ENCODE assay signal across 14 cellular contexts in genomic region chr5:78690593-78690972, GRCh38. TPM values are rescaled to one million over a fixed set of nuclear protein-coding genes. Genes with fewer than 3 reads are reported as not detected.
A peak's percentile ranks its signal among the peaks of the same experiment; 100 is the strongest.
DNase-seq lines count a peak whose midpoint lies in the region; ATAC-seq and TF ChIP-seq lines count a peak whose summit lies in the region.
"Had no signal": no experiment of that assay in that cellular context is flagged by ENCODE, and none has a peak within 500 bp of the region (broad histone marks: within the 10 kb centered on the region; RNA-seq: fewer than 3 reads in every experiment).

No MANE protein-coding gene starts in this region.

- POLR2A ChIA-PET in OCI-LY7 (lab: Charles Lee): interaction anchor here (0.7 to 1.3 kb wide), 6 partner anchors 9 to 1381 kb away, joined by 3 read pairs; no protein-coding TSS in a partner anchor

- H3K27ac ChIP-seq in GM23338 (ENCODE audit: low read depth): peak overlapping the region; percentile 79
- peak overlapping the region; percentile 21 for H3K27ac ChIP-seq in OCI-LY7 (ENCODE audit: low read depth, low read length, poor library complexity, severe bottlenecking)
- peak overlapping the region; percentile 15 for H3K27ac ChIP-seq in iPS-18a (ENCODE audit: low read length)
- no peak overlapping the region for H3K27ac ChIP-seq in parathyroid adenoma
- H3K27ac ChIP-seq: PC-9 had no signal

- no peak for DNase-seq in GM23338 (ENCODE audit: low spot score)
- no peak for DNase-seq in OCI-LY7 (ENCODE audit: low spot score)
- no peak for DNase-seq in activated T-helper 1 cell treated with anti-CD3 and anti-CD28 coated beads, Interleukin-12 subunit alpha, Interleukin-12 subunit beta, Interleukin-2, Interleukin-4 antibody, amounts not matched to agents 30 ng/mL and 10 ng/mL and 1 ng/mL, durations not matched to agents 14 hours and 24 hours and 36 hours (ENCODE audit: low spot score)
- DNase-seq in DMS 273 (lab: John Stamatoyannopoulos, UW; ENCODE audit: unreplicated experiment): no peak
- DNase-seq: DMS79, MM.1S, NCI-H187 treated with DMSO at 0.1 percent for 48 hours, PC-9 had no signal

- no peaks in the 10 kb centered on the region for H3F3A ChIP-seq in GM23338 (replicated peaks; ENCODE audit: low read depth)

- 0 out of 2 replicates have a peak, but pooled peaks cover 3% of the 10 kb centered on the region for H3K9me2 ChIP-seq in GM23338 (ENCODE audit: insufficient read depth)
- no peaks in the 10 kb centered on the region for H3K9me2 ChIP-seq in OCI-LY7 (ENCODE audit: insufficient read depth, low read length)

- H3K79me2 ChIP-seq in GM23338 (replicated peaks; ENCODE audit: insufficient read depth): no peaks in the 10 kb centered on the region
- H3K79me2 ChIP-seq in OCI-LY7 (ENCODE audit: insufficient read depth, low read depth, low read length): peaks cover 6% of the 10 kb centered on the region; the same call in 1 of the 2 replicates
- no peaks in the 10 kb centered on the region for H3K79me2 ChIP-seq in parathyroid adenoma

- peaks cover 4% of the 10 kb centered on the region for H3K27me3 Mint-ChIP-seq in GM23338 (ENCODE audit: insufficient read depth, low read depth, poor library complexity)
- H3K27me3 Mint-ChIP-seq in activated T-helper 1 cell treated with anti-CD3 and anti-CD28 coated beads, Interleukin-12 subunit alpha, Interleukin-12 subunit beta, Interleukin-2, Interleukin-4 antibody, amounts not matched to agents 30 ng/mL and 10 ng/mL and 1 ng/mL, durations not matched to agents 14 hours and 24 hours and 36 hours (ENCODE audit: insufficient read depth): peaks cover 8% of the 10 kb centered on the region

- no peak overlapping the region; the same call in 2 of the 3 replicates for H3K4me3 Mint-ChIP-seq in GM23338
- H3K4me3 Mint-ChIP-seq in activated T-helper 1 cell treated with anti-CD3 and anti-CD28 coated beads, Interleukin-12 subunit alpha, Interleukin-12 subunit beta, Interleukin-2, Interleukin-4 antibody, amounts not matched to agents 30 ng/mL and 10 ng/mL and 1 ng/mL, durations not matched to agents 14 hours and 24 hours and 36 hours: no peak overlapping the region

- H3K36me3 Mint-ChIP-seq in GM23338 (ENCODE audit: low read depth): peaks cover 11% of the 10 kb centered on the region
- H3K36me3 Mint-ChIP-seq in activated T-helper 1 cell treated with anti-CD3 and anti-CD28 coated beads, Interleukin-12 subunit alpha, Interleukin-12 subunit beta, Interleukin-2, Interleukin-4 antibody, amounts not matched to agents 30 ng/mL and 10 ng/mL and 1 ng/mL, durations not matched to agents 14 hours and 24 hours and 36 hours (ENCODE audit: low read depth): no peaks in the 10 kb centered on the region

- H3K4me1 ChIP-seq in GM23338 (ENCODE audit: insufficient read depth): peaks cover 17% of the 10 kb centered on the region
- peaks cover 32% of the 10 kb centered on the region for H3K4me1 ChIP-seq in OCI-LY7 (ENCODE audit: insufficient read depth, low read length, poor library complexity, severe bottlenecking)
- peaks cover 22% of the 10 kb centered on the region for H3K4me1 ChIP-seq in iPS-18a (ENCODE audit: control insufficient read depth, low read depth, low read length)
- H3K4me1 ChIP-seq in parathyroid adenoma: no peaks in the 10 kb centered on the region

- no peak overlapping the region for H3K9ac ChIP-seq in iPS-18a (ENCODE audit: low read length)
- no peak overlapping the region for H3K9ac ChIP-seq in parathyroid adenoma

- no TSS peak for BruUV-seq in OCI-LY7 (replicated peaks; lab: Mats Ljungman, UMichigan)

- TF ChIP-seq CTCF in GM23338 (conservative IDR thresholded peaks at IDR 0.05; ENCODE audit: low read depth in 2 of 2) (no peak), OCI-LY7 (conservative IDR thresholded peaks at IDR 0.05; ENCODE audit: low read length) (no peak), parathyroid adenoma (IDR thresholded peaks at IDR 0.05) (no peak)

- H4K20me1 ChIP-seq in GM23338 (replicated peaks; ENCODE audit: insufficient read depth) (no peaks in the 10 kb centered on the region), OCI-LY7 (ENCODE audit: insufficient read depth, low read length) (no peaks in the 10 kb centered on the region)

- H3K4me2 ChIP-seq in GM23338 (peak overlapping the region; percentile 28), OCI-LY7 (ENCODE audit: low read length) (peak overlapping the region; percentile 2; the same call in 1 of the 2 replicates), parathyroid adenoma (ENCODE audit: low read length) (no peak overlapping the region)
- H3K4me2 ChIP-seq: PC-9 had no signal

- H3K27ac Mint-ChIP-seq in GM23338: peak overlapping the region; percentile 78
- no peak overlapping the region for H3K27ac Mint-ChIP-seq in activated T-helper 1 cell treated with anti-CD3 and anti-CD28 coated beads, Interleukin-12 subunit alpha, Interleukin-12 subunit beta, Interleukin-2, Interleukin-4 antibody, amounts not matched to agents 30 ng/mL and 10 ng/mL and 1 ng/mL, durations not matched to agents 14 hours and 24 hours and 36 hours

- H3K4me3 ChIP-seq in GM23338 (no peak overlapping the region), OCI-LY7 (ENCODE audit: low read depth, low read length, poor library complexity, severe bottlenecking) (no peak overlapping the region), iPS-18a (ENCODE audit: low read length) (no peak overlapping the region), parathyroid adenoma (ENCODE audit: low read depth, low read length) (no peak overlapping the region)
- H3K4me3 ChIP-seq: GM12878, PC-9 had no signal

- intact Hi-C loops in OCI-LY7 (cut with micrococcal nuclease; ENCODE audit: unreplicated experiment): no loop called here
- intact Hi-C loops in activated T-helper 1 cell treated with anti-CD3 and anti-CD28 coated beads, Interleukin-12 subunit alpha, Interleukin-12 subunit beta, Interleukin-2, Interleukin-4 antibody, amounts not matched to agents 30 ng/mL and 10 ng/mL and 1 ng/mL, durations not matched to agents 14 hours and 24 hours and 36 hours (cut with micrococcal nuclease): no loop called here

- H3K4me1 Mint-ChIP-seq in GM23338: peaks cover 24% of the 10 kb centered on the region
- no peaks in the 10 kb centered on the region for H3K4me1 Mint-ChIP-seq in activated T-helper 1 cell treated with anti-CD3 and anti-CD28 coated beads, Interleukin-12 subunit alpha, Interleukin-12 subunit beta, Interleukin-2, Interleukin-4 antibody, amounts not matched to agents 30 ng/mL and 10 ng/mL and 1 ng/mL, durations not matched to agents 14 hours and 24 hours and 36 hours (ENCODE audit: low read depth)

- H2AFZ ChIP-seq in GM23338 (peak overlapping the region; percentile 57), OCI-LY7 (ENCODE audit: low read length) (no peak overlapping the region), parathyroid adenoma (peak overlapping the region; percentile 18)
- H2AFZ ChIP-seq: PC-9 had no signal

- 0 out of 2 replicates have a peak, but pooled peaks cover 5% of the 10 kb centered on the region for H3K9me3 ChIP-seq in OCI-LY7 (ENCODE audit: low read length)
- no peaks in the 10 kb centered on the region for H3K9me3 ChIP-seq in iPS-18a (ENCODE audit: control insufficient read depth, low read depth, low read length)
- no peaks in the 10 kb centered on the region for H3K9me3 ChIP-seq in parathyroid adenoma (ENCODE audit: control insufficient read depth, low read length)

- no peaks in the 10 kb centered on the region for H3K27me3 ChIP-seq in GM23338 (ENCODE audit: insufficient read depth)
- H3K27me3 ChIP-seq in iPS-18a (ENCODE audit: control insufficient read depth, insufficient read depth, low read length): no peaks in the 10 kb centered on the region
- H3K27me3 ChIP-seq in parathyroid adenoma (ENCODE audit: control insufficient read depth, insufficient read depth, low read length): no peaks in the 10 kb centered on the region

- CTCF ChIA-PET in OCI-LY7 (lab: Charles Lee; ENCODE audit: unreplicated experiment): no interaction called here

- 0 out of 2 replicates have a peak, but pooled peaks cover 3% of the 10 kb centered on the region for H3K36me3 ChIP-seq in GM23338 (ENCODE audit: insufficient read depth)
- H3K36me3 ChIP-seq in OCI-LY7 (ENCODE audit: insufficient read depth, low read length): peaks cover 9% of the 10 kb centered on the region
- no peaks in the 10 kb centered on the region for H3K36me3 ChIP-seq in iPS-18a (ENCODE audit: control insufficient read depth, low read depth, low read length)
- H3K36me3 ChIP-seq in parathyroid adenoma (ENCODE audit: control insufficient read depth, insufficient read depth, low read length): no peaks in the 10 kb centered on the region

- peak; percentile 70 for ATAC-seq in GM23338
- ATAC-seq in HG03159 (IDR thresholded peaks at IDR 0.05; ENCODE audit: unreplicated experiment): no peak
- ATAC-seq in HG03439 (IDR thresholded peaks at IDR 0.05; ENCODE audit: unreplicated experiment): no peak
- ATAC-seq: GM12878, HepG2 had no signal

- peaks cover 28% of the 10 kb centered on the region for H3K9me3 Mint-ChIP-seq in GM23338
- H3K9me3 Mint-ChIP-seq in activated T-helper 1 cell treated with anti-CD3 and anti-CD28 coated beads, Interleukin-12 subunit alpha, Interleukin-12 subunit beta, Interleukin-2, Interleukin-4 antibody, amounts not matched to agents 30 ng/mL and 10 ng/mL and 1 ng/mL, durations not matched to agents 14 hours and 24 hours and 36 hours: peaks cover 7% of the 10 kb centered on the region

RNA-seq across cellular contexts. Expression of gene LHFPL2, which starts 42.0 kb away (rescaled TPM):
- total RNA-seq in GM23338 (2014; rRNA removed; shearing (Covaris generic)): 49.4 and 50.8 TPM in 2 replicates
- 8.8 and 10.6 TPM in 2 replicates for polyA plus RNA-seq in GM23338 (2016; fragmentation: Nextera tagmentation; extraction: Ambion mirVana)
- total RNA-seq in OCI-LY7 (2014; rRNA removed; shearing (Covaris generic)): 8.4 and 12.2 TPM in 2 replicates
- 23.5 and 24.0 TPM in 2 replicates for total RNA-seq in OCI-LY7 (2022)
- 0.08 and 0.47 TPM in 2 replicates for total RNA-seq in activated T-helper 1 cell treated with anti-CD3 and anti-CD28 coated beads, Interleukin-12 subunit alpha, Interleukin-12 subunit beta, Interleukin-2, Interleukin-4 antibody, amounts not matched to agents 30 ng/mL and 10 ng/mL and 1 ng/mL, durations not matched to agents 14 hours and 24 hours and 36 hours
